In genomic region chr15:74007820-74008371, GRCh38 we compare ENCODE assay signal across 11 cellular contexts. TPM values are rescaled to one million over a fixed set of nuclear protein-coding genes. Genes with fewer than 3 reads are reported as not detected.
A peak's percentile ranks its signal among the peaks of the same experiment; 100 is the strongest.
DNase-seq lines count a peak whose midpoint lies in the region; ATAC-seq and TF ChIP-seq lines count a peak whose summit lies in the region.
"Had no signal": no experiment of that assay in that cellular context is flagged by ENCODE, and none has a peak within 500 bp of the region (broad histone marks: within the 10 kb centered on the region; RNA-seq: fewer than 3 reads in every experiment).

No MANE protein-coding gene starts in this region.

- POLR2A ChIA-PET in activated B cell treated with CpG ODN at 0.5 μM for 24 hours (lab: Charles Lee), result interaction anchor here (0.6 to 3.4 kb wide), 3 partner anchors 10 to 41 kb away, joined by 3 to 39 read pairs (median 3); partner anchors contain the start of gene PML

- ATAC-seq in activated CD8-positive, alpha-beta memory T cell treated with anti-CD3 and anti-CD28 coated beads, Interleukin-2, amount 10 ng/mL, durations not matched to agents 7 days and 5 days, result peak; percentile 70
- peak; percentile 90 for ATAC-seq in activated B cell treated with CpG ODN at 0.5 μM for 24 hours (ENCODE audit: low read depth)
- ATAC-seq in right lobe of liver, result peak; percentile 12 to 43 (median 36)
- ATAC-seq in HG02642 (IDR thresholded peaks at IDR 0.05; ENCODE audit: poor library complexity, unreplicated experiment), result no peak

- H3K4me1 ChIP-seq in right lobe of liver (peaks cover 0 to 55% (median 28%) of the 10 kb centered on the region in 4 donors), thymus (ENCODE audit: control insufficient read depth, insufficient read depth, low read length) (peaks cover 16% of the 10 kb centered on the region)

- CTCF ChIA-PET in activated CD8-positive, alpha-beta memory T cell treated with anti-CD3 and anti-CD28 coated beads, Interleukin-2, amount 10 ng/mL, durations not matched to agents 7 days and 5 days (lab: Charles Lee), result interaction anchor here (1.0 to 2.8 kb wide), 4 partner anchors 14 to 111 kb away, joined by 3 to 12 read pairs (median 3); partner anchors contain the start of gene PML
- CTCF ChIA-PET in activated B cell treated with CpG ODN at 0.5 μM for 24 hours (lab: Charles Lee), result interaction anchor here (1.3 to 1.7 kb wide), 2 partner anchors 14 to 35 kb away, joined by 3 to 8 read pairs; partner anchors contain the start of gene PML

- H3K9me3 ChIP-seq in right lobe of liver (no peaks in the 10 kb centered on the region), thymus (ENCODE audit: control insufficient read depth) (no peaks in the 10 kb centered on the region)

- H3K27me3 Mint-ChIP-seq in activated CD8-positive, alpha-beta memory T cell treated with anti-CD3 and anti-CD28 coated beads, Interleukin-2, amount 10 ng/mL, durations not matched to agents 7 days and 5 days, result no peaks in the 10 kb centered on the region
- no peaks in the 10 kb centered on the region for H3K27me3 Mint-ChIP-seq in activated B cell treated with CpG ODN at 0.5 μM for 24 hours

- H3K27me3 ChIP-seq in right lobe of liver (no peaks in the 10 kb centered on the region), thymus (ENCODE audit: control insufficient read depth, insufficient read depth) (no peaks in the 10 kb centered on the region)

- WGBS in right lobe of liver (ENCODE audit: insufficient coverage, low coverage, low lambda C conversion rate, missing lambda C conversion rate), result 26% methylated on average over 4 of the region's 5 CpGs
- WGBS in thymus, result 34% methylated on average over 5 of the region's 5 CpGs

- DNase-seq in activated CD8-positive, alpha-beta memory T cell treated with anti-CD3 and anti-CD28 coated beads, Interleukin-2, amount 10 ng/mL, durations not matched to agents 7 days and 5 days, result peak; percentile 62
- no peak for DNase-seq in activated CD8-positive, alpha-beta memory T cell treated with anti-CD3 and anti-CD28 coated beads, Interleukin-2, amount 50 U/mL, for 48 hours
- DNase-seq in activated B cell treated with CpG ODN at 0.5 μM for 24 hours (no peak), right lobe of liver (no peak), NCI-H1105 treated with DMSO at 0.1 percent for 48 hours (lab: John Stamatoyannopoulos, UW) (no peak)
- no peak for DNase-seq in activated CD8-positive, alpha-beta memory T cell treated with anti-CD3 and anti-CD28 coated beads for 24 hours
- DNase-seq: foreskin melanocyte, NCI-H1930, SHP77 treated with DMSO at 0.1 percent for 48 hours had no signal

- H3K36me3 Mint-ChIP-seq in activated CD8-positive, alpha-beta memory T cell treated with anti-CD3 and anti-CD28 coated beads, Interleukin-2, amount 10 ng/mL, durations not matched to agents 7 days and 5 days, result peaks cover 76% of the 10 kb centered on the region
- peaks cover 47% of the 10 kb centered on the region for H3K36me3 Mint-ChIP-seq in activated B cell treated with CpG ODN at 0.5 μM for 24 hours (ENCODE audit: low read depth)

- peaks cover 58% of the 10 kb centered on the region for H3K4me1 Mint-ChIP-seq in activated CD8-positive, alpha-beta memory T cell treated with anti-CD3 and anti-CD28 coated beads, Interleukin-2, amount 10 ng/mL, durations not matched to agents 7 days and 5 days
- peaks cover 61% of the 10 kb centered on the region for H3K4me1 Mint-ChIP-seq in activated B cell treated with CpG ODN at 0.5 μM for 24 hours

- H3K36me3 ChIP-seq in right lobe of liver (peaks cover 0 to 2% (median 0%) of the 10 kb centered on the region in 4 donors), thymus (ENCODE audit: control insufficient read depth, insufficient read depth) (peaks cover 35% of the 10 kb centered on the region)

- TF ChIP-seq POLR2A in right lobe of liver (IDR thresholded peaks at IDR 0.05), result no peak

- H3K4me3 ChIP-seq in right lobe of liver, result no peak overlapping the region
- no peak overlapping the region for H3K4me3 ChIP-seq in thymus (ENCODE audit: low read length)

- H3K9me3 Mint-ChIP-seq in activated CD8-positive, alpha-beta memory T cell treated with anti-CD3 and anti-CD28 coated beads, Interleukin-2, amount 10 ng/mL, durations not matched to agents 7 days and 5 days (ENCODE audit: low read depth), result peaks cover 9% of the 10 kb centered on the region
- H3K9me3 Mint-ChIP-seq in activated B cell treated with CpG ODN at 0.5 μM for 24 hours, result peaks cover 2% of the 10 kb centered on the region

- peak overlapping the region; percentile 15 for H3K4me3 Mint-ChIP-seq in activated CD8-positive, alpha-beta memory T cell treated with anti-CD3 and anti-CD28 coated beads, Interleukin-2, amount 10 ng/mL, durations not matched to agents 7 days and 5 days
- peak overlapping the region; percentile 39 for H3K4me3 Mint-ChIP-seq in activated B cell treated with CpG ODN at 0.5 μM for 24 hours

- no peak for TF ChIP-seq CTCF in activated B cell treated with CpG ODN at 0.5 μM for 24 hours (IDR thresholded peaks at IDR 0.05)
- no peak for TF ChIP-seq CTCF in right lobe of liver (IDR thresholded peaks at IDR 0.05)

- intact Hi-C loops in activated B cell treated with CpG ODN at 0.5 μM for 24 hours (cut with micrococcal nuclease) (loop anchor here (1.0 kb wide), 2 partner anchors 11 to 16 kb away; partner anchors contain the start of gene STOML1), right lobe of liver (cut with DNase I) (no loop called here)

- H3K27ac Mint-ChIP-seq in activated CD8-positive, alpha-beta memory T cell treated with anti-CD3 and anti-CD28 coated beads, Interleukin-2, amount 10 ng/mL, durations not matched to agents 7 days and 5 days, result peak overlapping the region; percentile 83
- peak overlapping the region; percentile 84 for H3K27ac Mint-ChIP-seq in activated B cell treated with CpG ODN at 0.5 μM for 24 hours

- H3K27ac ChIP-seq in right lobe of liver (peak overlapping the region in 2 of 3 donors; percentile 30 to 31), thymus (ENCODE audit: low read depth) (peak overlapping the region; percentile 83)

RNA-seq across cellular contexts. Expression of gene PML, which starts 13.4 kb away (rescaled TPM):
- total RNA-seq in activated CD8-positive, alpha-beta memory T cell treated with anti-CD3 and anti-CD28 coated beads, Interleukin-2, amount 10 ng/mL, durations not matched to agents 7 days and 5 days, result 100 to 1,000 TPM; 104 to 152 TPM
- 58.1 and 62.4 TPM in 2 replicates for total RNA-seq in activated B cell treated with CpG ODN at 0.5 μM for 24 hours
- total RNA-seq in right lobe of liver, result 10 to 100 TPM; 10.8 to 36.1 (median 16.7) TPM
- polyA plus RNA-seq in thymus, result 35.7 TPM

RNA-seq across cellular contexts. Expression of gene STOML1, which starts 15.8 kb away (rescaled TPM):
- 1 to 10 TPM; 7.9 to 8.6 TPM for total RNA-seq in activated CD8-positive, alpha-beta memory T cell treated with anti-CD3 and anti-CD28 coated beads, Interleukin-2, amount 10 ng/mL, durations not matched to agents 7 days and 5 days
- 8.9 and 10.6 TPM in 2 replicates for total RNA-seq in activated B cell treated with CpG ODN at 0.5 μM for 24 hours
- total RNA-seq in right lobe of liver, result 10 to 100 TPM in 1 of 6 experiments, 1 to 10 TPM in 5; 7.2 to 12.7 (median 8.3) TPM
- polyA plus RNA-seq in thymus, result 19.1 TPM
